In the genomic region with DNA sequence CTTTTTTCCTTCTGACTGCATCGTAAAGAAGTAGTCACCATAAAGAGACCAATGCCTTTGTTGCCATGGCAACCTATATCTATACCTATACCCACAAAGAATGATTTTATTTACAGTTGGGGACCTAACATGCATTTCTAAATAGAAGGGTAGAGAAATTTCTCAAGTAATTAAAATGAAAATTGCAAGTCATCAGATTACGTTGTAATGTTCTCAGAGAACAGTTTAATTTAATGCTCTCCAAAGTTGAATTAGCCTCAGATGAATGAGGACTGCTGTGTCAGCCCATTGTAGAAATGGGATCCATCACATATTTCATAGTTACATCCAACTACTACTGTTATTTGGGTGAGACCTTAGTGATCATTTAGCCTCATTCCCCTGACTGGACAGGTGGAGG, we compare ENCODE assay signal across 26 cellular contexts.
"Had no signal": no experiment of that assay in that cellular context is flagged by ENCODE, and none has a peak within 500 bp of the region (broad histone marks: within the 10 kb centered on the region; RNA-seq: fewer than 3 reads in every experiment).

No MANE protein-coding gene starts in this region.

- H3K27me3 Mint-ChIP-seq: activated CD4-positive, alpha-beta memory T cell treated with anti-CD3 and anti-CD28 coated beads for 36 hours; activated CD4-positive, alpha-beta T cell treated with anti-CD3 and anti-CD28 coated beads, Interleukin-2, amount 10 ng/mL, durations not matched to agents 7 days and 5 days; activated naive CD4-positive, alpha-beta T cell treated with anti-CD3 and anti-CD28 coated beads, Interleukin-2, amount 10 ng/mL, durations not matched to agents 7 days and 5 days; activated naive CD8-positive, alpha-beta T cell treated with anti-CD3 and anti-CD28 coated beads, Interleukin-2, amount 10 ng/mL, durations not matched to agents 7 days and 5 days had no signal

- H3K4me2 ChIP-seq: SK-N-SH had no signal

- H3K27ac Mint-ChIP-seq: activated CD4-positive, alpha-beta memory T cell treated with anti-CD3 and anti-CD28 coated beads for 36 hours; activated CD4-positive, alpha-beta T cell treated with anti-CD3 and anti-CD28 coated beads, Interleukin-2, amount 10 ng/mL, durations not matched to agents 7 days and 5 days; activated naive CD4-positive, alpha-beta T cell treated with anti-CD3 and anti-CD28 coated beads, Interleukin-2, amount 10 ng/mL, durations not matched to agents 7 days and 5 days; activated naive CD8-positive, alpha-beta T cell treated with anti-CD3 and anti-CD28 coated beads, Interleukin-2, amount 10 ng/mL, durations not matched to agents 7 days and 5 days had no signal

- H3K4me3 Mint-ChIP-seq: activated CD4-positive, alpha-beta memory T cell treated with anti-CD3 and anti-CD28 coated beads for 36 hours; activated CD4-positive, alpha-beta T cell treated with anti-CD3 and anti-CD28 coated beads, Interleukin-2, amount 10 ng/mL, durations not matched to agents 7 days and 5 days; activated naive CD4-positive, alpha-beta T cell treated with anti-CD3 and anti-CD28 coated beads, Interleukin-2, amount 10 ng/mL, durations not matched to agents 7 days and 5 days; activated naive CD8-positive, alpha-beta T cell treated with anti-CD3 and anti-CD28 coated beads, Interleukin-2, amount 10 ng/mL, durations not matched to agents 7 days and 5 days; activated T-cell treated with anti-CD3 and anti-CD28 coated beads, Interleukin-2, amount 50 U/mL, for 4 hours had no signal

- DNase-seq: activated CD4-positive, alpha-beta memory T cell treated with anti-CD3 and anti-CD28 coated beads for 36 hours; activated CD4-positive, alpha-beta T cell treated with anti-CD3 and anti-CD28 coated beads, Interleukin-2, amount 10 ng/mL, durations not matched to agents 7 days and 5 days; activated CD4-positive, CD25-positive, alpha-beta regulatory T cell; activated CD8-positive, alpha-beta memory T cell treated with anti-CD3 and anti-CD28 coated beads for 24 hours; activated effector memory CD4-positive, alpha-beta T cell treated with anti-CD3 and anti-CD28 coated beads, Interleukin-2, amount 50 U/mL, for 16 hours; activated naive CD4-positive, alpha-beta T cell treated with anti-CD3 and anti-CD28 coated beads, Interleukin-2, amount 10 ng/mL, durations not matched to agents 7 days and 5 days; activated naive CD8-positive, alpha-beta T cell treated with anti-CD3 and anti-CD28 coated beads, Interleukin-2, amount 10 ng/mL, durations not matched to agents 7 days and 5 days; activated T-cell treated with anti-CD3 and anti-CD28 coated beads, Interleukin-2, amount 50 U/mL, for 4 hours; adrenal gland; anterior cingulate cortex; cerebellar nuclear complex; Kasumi-1; NCI-H1048; NCI-H146; NCI-H1930; NCI-H345; NCI-H510A; NCI-H526 treated with DMSO at 0.1 percent for 48 hours; OCI-M1; RPMI8226; SJCRH30; SK-N-SH; T-helper 1 cell had no signal

- H3K4me1 ChIP-seq: adrenal gland, SJCRH30 had no signal

- ATAC-seq: activated T-cell treated with anti-CD3 and anti-CD28 coated beads, Interleukin-2, amount 50 U/mL, for 4 hours; Panc1; Right ventricle myocardium inferior had no signal

- H3K9ac ChIP-seq: SK-N-SH had no signal

- H3K9me3 ChIP-seq: adrenal gland, SJCRH30, SK-N-SH had no signal

- H3K9me3 Mint-ChIP-seq: activated CD4-positive, alpha-beta memory T cell treated with anti-CD3 and anti-CD28 coated beads for 36 hours; activated CD4-positive, alpha-beta T cell treated with anti-CD3 and anti-CD28 coated beads, Interleukin-2, amount 10 ng/mL, durations not matched to agents 7 days and 5 days; activated naive CD4-positive, alpha-beta T cell treated with anti-CD3 and anti-CD28 coated beads, Interleukin-2, amount 10 ng/mL, durations not matched to agents 7 days and 5 days; activated naive CD8-positive, alpha-beta T cell treated with anti-CD3 and anti-CD28 coated beads, Interleukin-2, amount 10 ng/mL, durations not matched to agents 7 days and 5 days; activated T-cell treated with anti-CD3 and anti-CD28 coated beads, Interleukin-2, amount 50 U/mL, for 4 hours had no signal

- H3K4me1 Mint-ChIP-seq: activated CD4-positive, alpha-beta T cell treated with anti-CD3 and anti-CD28 coated beads, Interleukin-2, amount 10 ng/mL, durations not matched to agents 7 days and 5 days; activated naive CD4-positive, alpha-beta T cell treated with anti-CD3 and anti-CD28 coated beads, Interleukin-2, amount 10 ng/mL, durations not matched to agents 7 days and 5 days; activated naive CD8-positive, alpha-beta T cell treated with anti-CD3 and anti-CD28 coated beads, Interleukin-2, amount 10 ng/mL, durations not matched to agents 7 days and 5 days had no signal

- H3K27ac ChIP-seq: adrenal gland, SJCRH30, VCaP had no signal

- H3K4me3 ChIP-seq: adrenal gland, SJCRH30 had no signal

- H3K27me3 ChIP-seq: adrenal gland, SJCRH30 had no signal
